In the genomic region with DNA sequence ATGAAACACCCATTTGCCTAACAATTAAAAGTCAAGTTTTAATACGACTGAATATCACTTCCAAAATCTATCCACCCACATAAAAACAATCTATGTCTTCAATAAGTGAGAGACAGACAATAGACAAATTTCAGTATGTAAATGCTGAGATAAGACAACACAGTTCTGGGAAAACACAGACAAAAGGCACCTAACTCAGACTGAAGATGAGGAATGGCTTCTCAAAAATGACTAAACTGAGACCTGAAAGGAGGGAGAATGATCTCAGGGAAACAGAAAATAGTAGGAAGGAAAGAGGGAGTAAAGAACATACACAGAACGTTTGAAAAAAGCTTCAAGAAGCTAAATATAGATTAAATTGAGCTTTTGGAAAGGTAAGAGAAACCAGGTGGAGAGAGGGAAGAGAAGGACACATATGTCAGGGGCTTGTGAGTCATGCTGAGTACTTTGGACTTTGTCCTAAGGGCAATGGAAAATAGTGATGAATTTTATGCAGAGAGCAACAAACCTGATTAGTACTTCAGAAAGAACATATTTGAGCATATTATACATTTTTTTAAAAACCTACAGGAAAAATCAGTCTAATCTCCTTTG, we compare ENCODE assay signal across 13 cellular contexts. TPM values are rescaled to one million over a fixed set of nuclear protein-coding genes. Genes with fewer than 3 reads are reported as not detected.
A peak's percentile ranks its signal among the peaks of the same experiment; 100 is the strongest.
DNase-seq lines count a peak whose midpoint lies in the region; ATAC-seq and TF ChIP-seq lines count a peak whose summit lies in the region.
"Had no signal": no experiment of that assay in that cellular context is flagged by ENCODE, and none has a peak within 500 bp of the region (broad histone marks: within the 10 kb centered on the region; RNA-seq: fewer than 3 reads in every experiment).

No MANE protein-coding gene starts in this region.

- H3K4me1 ChIP-seq in gastroesophageal sphincter (peaks cover 14 to 71% (median 15%) of the 10 kb centered on the region in 3 donors), smooth muscle cell (ENCODE audit: low read depth) (no peaks in the 10 kb centered on the region)

- no peak for ATAC-seq in gastroesophageal sphincter
- ATAC-seq in HG02642 (IDR thresholded peaks at IDR 0.05; ENCODE audit: poor library complexity, unreplicated experiment): no peak

- H3K36me3 ChIP-seq in SK-N-MC (ENCODE audit: insufficient read depth, low read length) (peaks cover 56% of the 10 kb centered on the region), gastroesophageal sphincter (no peaks in the 10 kb centered on the region), smooth muscle cell (ENCODE audit: low read depth) (no peaks in the 10 kb centered on the region)
- H3K36me3 ChIP-seq: upper lobe of left lung had no signal

- H3K36me3 Mint-ChIP-seq in activated naive CD4-positive, alpha-beta T cell treated with anti-CD3 and anti-CD28 coated beads, Interleukin-2, amount 50 U/mL, for 24 hours: peaks cover 23% of the 10 kb centered on the region

- H3K27me3 ChIP-seq in gastroesophageal sphincter (no peaks in the 10 kb centered on the region), smooth muscle cell (ENCODE audit: low read depth) (no peaks in the 10 kb centered on the region)
- H3K27me3 ChIP-seq: upper lobe of left lung had no signal

- no peaks in the 10 kb centered on the region for H3K9me3 ChIP-seq in SK-N-MC (ENCODE audit: low read depth, low read length)
- no peaks in the 10 kb centered on the region for H3K9me3 ChIP-seq in gastroesophageal sphincter
- H3K9me3 ChIP-seq in smooth muscle cell (replicated peaks; ENCODE audit: low read depth): no peaks in the 10 kb centered on the region
- H3K9me3 ChIP-seq: upper lobe of left lung had no signal

- H3K4me3 Mint-ChIP-seq in activated naive CD4-positive, alpha-beta T cell treated with anti-CD3 and anti-CD28 coated beads, Interleukin-2, amount 50 U/mL, for 24 hours: no peak overlapping the region
- H3K4me3 Mint-ChIP-seq: dendritic cell treated with granulocyte-macrophage colony-stimulating factor and Interleukin-4, amounts not matched to agents 40 ng/mL and 50 ng/mL, for 4 days had no signal

- H3K4me2 ChIP-seq in smooth muscle cell: no peak overlapping the region

- no peaks in the 10 kb centered on the region for H3K9me3 Mint-ChIP-seq in activated naive CD4-positive, alpha-beta T cell treated with anti-CD3 and anti-CD28 coated beads, Interleukin-2, amount 50 U/mL, for 24 hours
- H3K9me3 Mint-ChIP-seq: dendritic cell treated with granulocyte-macrophage colony-stimulating factor and Interleukin-4, amounts not matched to agents 40 ng/mL and 50 ng/mL, for 4 days had no signal

- H4K20me1 ChIP-seq in smooth muscle cell (ENCODE audit: low read depth): peaks cover 27% of the 10 kb centered on the region

- peaks cover 11% of the 10 kb centered on the region for H3K79me2 ChIP-seq in smooth muscle cell (ENCODE audit: low read depth)

- peak overlapping the region; percentile 48 for H3K27ac Mint-ChIP-seq in activated naive CD4-positive, alpha-beta T cell treated with anti-CD3 and anti-CD28 coated beads, Interleukin-2, amount 50 U/mL, for 24 hours
- H3K27ac Mint-ChIP-seq: dendritic cell treated with granulocyte-macrophage colony-stimulating factor and Interleukin-4, amounts not matched to agents 40 ng/mL and 50 ng/mL, for 4 days had no signal

- H3K4me1 Mint-ChIP-seq in activated naive CD4-positive, alpha-beta T cell treated with anti-CD3 and anti-CD28 coated beads, Interleukin-2, amount 50 U/mL, for 24 hours: peaks cover 61% of the 10 kb centered on the region

- H3F3A ChIP-seq in smooth muscle cell (ENCODE audit: low read depth): no peaks in the 10 kb centered on the region

- TF ChIP-seq CTCF in gastroesophageal sphincter (IDR thresholded peaks at IDR 0.05): no peak
- TF ChIP-seq CTCF in smooth muscle cell (IDR thresholded peaks at IDR 0.05; ENCODE audit: borderline replicate concordance, insufficient read depth, poor library complexity, severe bottlenecking): no peak

- H3K27ac ChIP-seq in SK-N-MC (peak overlapping the region; percentile 79), gastroesophageal sphincter (peak overlapping the region in 3 of 4 donors; percentile 27 to 73 (median 34)), smooth muscle cell (ENCODE audit: low read depth) (peak overlapping the region; percentile 65)
- H3K27ac ChIP-seq: upper lobe of left lung had no signal

- TF ChIP-seq POLR2A in gastroesophageal sphincter (IDR thresholded peaks at IDR 0.05): no peak

- peak overlapping the region; percentile 43 for H3K9ac ChIP-seq in SK-N-MC (ENCODE audit: insufficient read length)
- H3K9ac ChIP-seq in smooth muscle cell (ENCODE audit: low read depth): no peak overlapping the region

- 44 to 45% methylated on average over 1 to 2 of the region's 2 CpGs for WGBS in gastroesophageal sphincter (ENCODE audit: low coverage in 1 of 2), 2 donors
- 71% methylated on average over 2 of the region's 2 CpGs for WGBS in smooth muscle cell (ENCODE audit: low lambda C conversion rate)

- no peak overlapping the region for H2AFZ ChIP-seq in smooth muscle cell (ENCODE audit: low read depth)

- H3K4me3 ChIP-seq in SK-N-MC (0 out of 2 replicates have a peak overlapping the region, but pooled peaks have one; percentile 4), gastroesophageal sphincter (no peak overlapping the region), smooth muscle cell (peak overlapping the region; percentile 16)
- H3K4me3 ChIP-seq: upper lobe of left lung had no signal

- TF ChIP-seq EP300 in gastroesophageal sphincter (IDR thresholded peaks at IDR 0.05): no peak

- no peak for DNase-seq in activated naive CD4-positive, alpha-beta T cell (lab: John Stamatoyannopoulos, UW)
- DNase-seq in SK-N-MC (ENCODE audit: low read depth, low spot score) (no peak), smooth muscle cell (lab: John Stamatoyannopoulos, UW; ENCODE audit: unreplicated experiment) (no peak), SHP77 (lab: John Stamatoyannopoulos, UW) (no peak), AG08395 (ENCODE audit: low spot score) (no peak)
- DNase-seq: activated CD8-positive, alpha-beta memory T cell treated with anti-CD3 and anti-CD28 coated beads, Interleukin-2, amount 50 U/mL, for 4 hours; amniotic stem cell; Kasumi-1; upper lobe of left lung had no signal

- no peaks in the 10 kb centered on the region for H3K27me3 Mint-ChIP-seq in activated naive CD4-positive, alpha-beta T cell treated with anti-CD3 and anti-CD28 coated beads, Interleukin-2, amount 50 U/mL, for 24 hours
- H3K27me3 Mint-ChIP-seq: dendritic cell treated with granulocyte-macrophage colony-stimulating factor and Interleukin-4, amounts not matched to agents 40 ng/mL and 50 ng/mL, for 4 days had no signal

RNA-seq across cellular contexts. Expression of gene LMBRD1, which starts 16.1 kb away (rescaled TPM):
- total RNA-seq in gastroesophageal sphincter (10 to 100 TPM; 45.4 to 78.0 (median 60.7) TPM), smooth muscle cell (72.4 and 78.5 TPM in 2 replicates)
- 22.3 and 33.4 TPM in 2 replicates for polyA plus RNA-seq in smooth muscle cell

Comparison
In these comparisons a context has a peak if more than half of its experiments do, and no peak if none do; other contexts are left out.
1. H3K4me3 ChIP-seq: peak in SK-N-MC (single experiment) and smooth muscle cell (single experiment); none in gastroesophageal sphincter (0 of 2).
2. Peak in every context shown above with its lines, with median percentiles within 50 percentile points of each other: H3K27ac ChIP-seq.